ENCODE assay signal across 26 cellular contexts in the genomic region with DNA sequence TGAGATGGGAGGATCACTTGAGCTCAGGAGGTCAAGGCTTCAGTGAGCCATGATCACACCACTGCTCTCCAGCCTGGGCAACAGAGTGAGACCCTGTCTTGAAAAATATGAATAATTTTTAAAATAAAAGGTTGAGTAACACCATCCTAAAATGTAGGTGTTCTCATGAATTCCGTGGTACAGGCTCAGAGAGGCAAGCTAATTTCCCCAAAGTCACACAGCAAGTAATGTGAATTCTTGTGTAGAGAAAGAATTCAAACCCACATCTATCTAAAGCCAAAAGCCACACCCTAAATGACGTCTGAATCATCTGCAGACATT.
"Had no signal": no experiment of that assay in that cellular context is flagged by ENCODE, and none has a peak within 500 bp of the region (broad histone marks: within the 10 kb centered on the region; RNA-seq: fewer than 3 reads in every experiment).

No MANE protein-coding gene starts in this region.

- H3K36me3 ChIP-seq: cardiac muscle cell, MG63, SJSA1 had no signal

- H3K27ac Mint-ChIP-seq: activated CD8-positive, alpha-beta T cell treated with anti-CD3 and anti-CD28 coated beads for 36 hours; activated naive CD4-positive, alpha-beta T cell treated with anti-CD3 and anti-CD28 coated beads, Interleukin-2, amount 50 U/mL, for 24 hours; activated T-cell treated with anti-CD3 and anti-CD28 coated beads, Interleukin-2, amount 50 U/mL, for 24 hours; activated T-helper 1 cell treated with anti-CD3 and anti-CD28 coated beads, Interleukin-12 subunit alpha, Interleukin-12 subunit beta, Interleukin-2, Interleukin-4 antibody, amounts not matched to agents 30 ng/mL and 10 ng/mL and 1 ng/mL, durations not matched to agents 14 hours and 24 hours and 36 hours; T-helper 1 cell treated with Interleukin-12 subunit alpha and Interleukin-12 subunit beta and Interleukin-4 antibody, amounts not matched to agents 30 μg/mL and 1 μg/mL, for 36 hours had no signal

- H3K36me3 Mint-ChIP-seq: activated naive CD4-positive, alpha-beta T cell treated with anti-CD3 and anti-CD28 coated beads, Interleukin-2, amount 50 U/mL, for 24 hours had no signal

- H3K9me3 ChIP-seq: body of pancreas, MG63, SJSA1 had no signal

- H3K4me3 Mint-ChIP-seq: activated CD8-positive, alpha-beta T cell treated with anti-CD3 and anti-CD28 coated beads for 36 hours; activated naive CD4-positive, alpha-beta T cell treated with anti-CD3 and anti-CD28 coated beads, Interleukin-2, amount 50 U/mL, for 24 hours; activated T-cell treated with anti-CD3 and anti-CD28 coated beads, Interleukin-2, amount 50 U/mL, for 24 hours; activated T-helper 1 cell treated with anti-CD3 and anti-CD28 coated beads, Interleukin-12 subunit alpha, Interleukin-12 subunit beta, Interleukin-2, Interleukin-4 antibody, amounts not matched to agents 30 ng/mL and 10 ng/mL and 1 ng/mL, durations not matched to agents 14 hours and 24 hours and 36 hours; T-helper 1 cell treated with Interleukin-12 subunit alpha and Interleukin-12 subunit beta and Interleukin-4 antibody, amounts not matched to agents 30 μg/mL and 1 μg/mL, for 36 hours had no signal

- H3K4me1 Mint-ChIP-seq: activated naive CD4-positive, alpha-beta T cell treated with anti-CD3 and anti-CD28 coated beads, Interleukin-2, amount 50 U/mL, for 24 hours had no signal

- H3K9me3 Mint-ChIP-seq: activated CD8-positive, alpha-beta T cell treated with anti-CD3 and anti-CD28 coated beads for 36 hours; activated naive CD4-positive, alpha-beta T cell treated with anti-CD3 and anti-CD28 coated beads, Interleukin-2, amount 50 U/mL, for 24 hours; activated T-cell treated with anti-CD3 and anti-CD28 coated beads, Interleukin-2, amount 50 U/mL, for 24 hours; T-helper 1 cell treated with Interleukin-12 subunit alpha and Interleukin-12 subunit beta and Interleukin-4 antibody, amounts not matched to agents 30 μg/mL and 1 μg/mL, for 36 hours had no signal

- H3K4me3 ChIP-seq: body of pancreas, cardiac muscle cell, MG63, SJSA1 had no signal

- H3K27ac ChIP-seq: body of pancreas, cardiac muscle cell, RWPE1, SJSA1 had no signal

- DNase-seq: activated CD4-positive, alpha-beta T cell treated with anti-CD3 and anti-CD28 coated beads for 4 hours; activated CD8-positive, alpha-beta T cell treated with anti-CD3 and anti-CD28 coated beads for 36 hours; activated effector memory CD4-positive, alpha-beta T cell treated with Interleukin-2 at 50 U/mL for 16 hours; activated naive CD4-positive, alpha-beta T cell; activated T-cell treated with anti-CD3 and anti-CD28 coated beads, Interleukin-2, amount 50 U/mL, for 24 hours; aorta; body of pancreas; MG63; MV-4-11; NCI-H1092 treated with DMSO at 0.1 percent for 48 hours; NCI-H1417 treated with DMSO at 0.1 percent for 48 hours; NCI-H1694 treated with DMSO at 0.1 percent for 48 hours; NCI-H2029 treated with DMSO at 0.1 percent for 48 hours; NCI-H345; NCI-H510A; NCI-H526 treated with DMSO at 0.1 percent for 48 hours; NCI-H82; SW 1271 had no signal

- H3K4me1 ChIP-seq: body of pancreas, SJSA1 had no signal

- H3K27me3 ChIP-seq: body of pancreas, cardiac muscle cell, MG63 had no signal

- ATAC-seq: activated CD4-positive, CD25-positive, alpha-beta regulatory T cell treated with anti-CD3 and anti-CD28 coated beads, Interleukin-2, amount 50 U/mL, for 24 hours; activated CD8-positive, alpha-beta T cell treated with anti-CD3 and anti-CD28 coated beads for 36 hours; body of pancreas; SK-N-SH treated with all-trans-retinoic acid at 6 μM for 48 hours had no signal

- H3K27me3 Mint-ChIP-seq: activated CD8-positive, alpha-beta T cell treated with anti-CD3 and anti-CD28 coated beads for 36 hours; activated naive CD4-positive, alpha-beta T cell treated with anti-CD3 and anti-CD28 coated beads, Interleukin-2, amount 50 U/mL, for 24 hours; activated T-cell treated with anti-CD3 and anti-CD28 coated beads, Interleukin-2, amount 50 U/mL, for 24 hours had no signal
